8 cellular contexts compared by ENCODE assay signal in genomic region chr1:65792671-65793358, GRCh38. TPM values are rescaled to one million over a fixed set of nuclear protein-coding genes. Genes with fewer than 3 reads are reported as not detected.
A peak's percentile ranks its signal among the peaks of the same experiment; 100 is the strongest.
DNase-seq lines count a peak whose midpoint lies in the region; ATAC-seq and TF ChIP-seq lines count a peak whose summit lies in the region.

Gene PDE4B (plus strand): TSS chr1:65792895.

- peak; percentile 74 for ATAC-seq in omental fat pad (ENCODE audit: low FRiP score)
- no peak for ATAC-seq in GM18502 (IDR thresholded peaks at IDR 0.05; ENCODE audit: poor library complexity, unreplicated experiment)

- peak; percentile 55 to 77 for DNase-seq in SHP77 (lab: John Stamatoyannopoulos, UW)
- no peak for DNase-seq in SHP77 treated with DMSO at 0.1 percent for 48 hours (lab: John Stamatoyannopoulos, UW)
- peak; percentile 66 for DNase-seq in RPMI8226
- peak; percentile 30 for DNase-seq in fibroblast of villous mesenchyme (ENCODE audit: low read depth)
- no peak for DNase-seq in omental fat pad (ENCODE audit: low spot score)
- no peak for DNase-seq in GM10266 (ENCODE audit: extremely low spot score)
- DNase-seq in ACHN = no peak

- TF ChIP-seq CTCF in fibroblast of villous mesenchyme (IDR thresholded peaks at IDR 0.05; ENCODE audit: insufficient read depth, low read depth, low read length) = no peak
- no peak for TF ChIP-seq CTCF in omental fat pad (IDR thresholded peaks at IDR 0.05)
- no peak for TF ChIP-seq CTCF in GM10266 (IDR thresholded peaks at IDR 0.05; ENCODE audit: control insufficient read depth, insufficient read depth, low read depth, missing control alignments)

- in situ Hi-C loops in ACHN (cut with HindIII; ENCODE audit: low pct_ligation_motif_present, low pct_unique_long_range_greater_than_20kb, low sequenced_read_pairs) = no loop called here

- peak within 1 kb of the TSS; percentile 43 for H3K4me3 ChIP-seq in fibroblast of villous mesenchyme (ENCODE audit: low read depth, low read length)

RNA-seq across cellular contexts. Expression of gene PDE4B, which starts in this region (rescaled TPM):
- total RNA-seq in fibroblast of villous mesenchyme (51.0 and 52.8 TPM in 2 replicates), omental fat pad (10 to 100 TPM; 11.2 to 49.5 (median 26.3) TPM)

Comparison
In these comparisons a context has a peak if more than half of its experiments do, and no peak if none do; other contexts are left out.
1. DNase-seq: peak in SHP77 (2 of 2), RPMI8226 (single experiment) and fibroblast of villous mesenchyme (single experiment); none in SHP77 treated with DMSO at 0.1 percent for 48 hours (single experiment), omental fat pad (single experiment), GM10266 (single experiment) and ACHN (single experiment).